In the genomic region with DNA sequence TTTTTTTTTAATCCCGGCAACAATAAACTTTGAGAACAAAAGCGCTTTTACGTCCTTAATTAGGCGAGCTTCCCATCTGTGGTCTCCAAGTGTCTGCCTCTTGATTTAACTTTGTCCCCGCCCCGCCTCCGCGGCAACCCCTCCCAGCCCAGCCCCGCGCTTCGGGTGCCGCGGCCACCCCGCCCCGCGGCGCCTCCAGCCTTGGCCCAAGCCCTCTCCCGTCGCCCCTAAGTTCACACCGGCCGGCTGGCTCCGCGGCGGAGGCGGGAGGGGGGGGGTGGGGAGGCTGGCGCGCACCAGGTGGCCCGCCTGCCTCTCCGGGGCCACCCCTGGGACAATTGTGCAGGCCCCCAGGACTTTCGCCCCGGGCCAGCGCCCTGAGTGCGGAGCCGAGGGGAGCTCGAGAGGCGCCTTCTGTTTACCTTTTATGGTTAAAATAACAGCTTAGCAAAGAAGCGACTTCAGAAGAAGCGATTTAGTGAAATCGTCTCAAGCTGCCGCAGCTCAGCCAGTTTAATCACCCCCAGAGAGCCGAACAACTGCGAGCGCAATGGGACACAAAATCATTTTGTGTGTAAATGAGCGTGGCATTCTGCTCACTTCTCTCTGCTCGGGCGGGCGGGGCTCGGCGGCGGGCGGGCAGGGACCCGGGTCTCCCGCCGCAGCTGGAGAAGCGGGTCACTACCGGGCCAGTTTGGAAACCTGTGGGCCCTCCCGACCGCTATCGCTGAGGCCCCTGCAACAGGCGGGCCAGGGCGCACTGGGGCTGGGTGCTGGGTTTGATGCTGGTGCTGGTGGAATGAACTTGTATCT, we compare ENCODE assay signal across 8 cellular contexts. TPM values are rescaled to one million over a fixed set of nuclear protein-coding genes. Genes with fewer than 3 reads are reported as not detected.
DNase-seq lines count a peak whose midpoint lies in the region; ATAC-seq and TF ChIP-seq lines count a peak whose summit lies in the region.

No MANE protein-coding gene starts in this region.

- H3K36me3 Mint-ChIP-seq in activated T-cell treated with anti-CD3 and anti-CD28 coated beads, Interleukin-2, amount 50 U/mL, for 24 hours (ENCODE audit: low read depth) = no peaks in the 10 kb centered on the region
- peaks cover 19% of the 10 kb centered on the region for H3K36me3 Mint-ChIP-seq in WTC11

- no peaks in the 10 kb centered on the region for H3K9me3 Mint-ChIP-seq in activated T-cell treated with anti-CD3 and anti-CD28 coated beads, Interleukin-2, amount 50 U/mL, for 24 hours
- no peaks in the 10 kb centered on the region for H3K9me3 Mint-ChIP-seq in WTC11

- no peaks in the 10 kb centered on the region for H3F3A ChIP-seq in neural cell (ENCODE audit: insufficient read depth, low read length, poor library complexity, severe bottlenecking)

- H3K4me3 ChIP-seq in fibroblast of pulmonary artery (replicated peaks; ENCODE audit: low read depth, low read length) (peak overlapping the region; percentile 76), neural cell (ENCODE audit: low read length) (peak overlapping the region; percentile 89)

- peak; percentile 14 for ATAC-seq in WTC11

- H3K27me3 Mint-ChIP-seq in activated T-cell treated with anti-CD3 and anti-CD28 coated beads, Interleukin-2, amount 50 U/mL, for 24 hours = peaks cover 51% of the 10 kb centered on the region
- H3K27me3 Mint-ChIP-seq in WTC11 (ENCODE audit: low read depth) = no peaks in the 10 kb centered on the region

- no peaks in the 10 kb centered on the region for H4K20me1 ChIP-seq in neural cell (ENCODE audit: insufficient read depth)

- H3K4me1 Mint-ChIP-seq in activated T-cell treated with anti-CD3 and anti-CD28 coated beads, Interleukin-2, amount 50 U/mL, for 24 hours (ENCODE audit: low read depth) = peaks cover 4% of the 10 kb centered on the region
- H3K4me1 Mint-ChIP-seq in WTC11 = peaks cover 35% of the 10 kb centered on the region

- no peak for TF ChIP-seq EP300 in neural cell (conservative IDR thresholded peaks at IDR 0.05; ENCODE audit: poor library complexity, severe bottlenecking)

- H3K4me3 Mint-ChIP-seq in activated T-cell treated with anti-CD3 and anti-CD28 coated beads, Interleukin-2, amount 50 U/mL, for 24 hours = peak overlapping the region; percentile 77
- H3K4me3 Mint-ChIP-seq in WTC11 = peak overlapping the region; percentile 87

- CTCF ChIA-PET in WTC11 (lab: Charles Lee) = interaction anchor here (0.8 to 4.2 kb wide), 7 partner anchors 15 to 298 kb away, joined by 3 to 43 read pairs (median 6); no protein-coding TSS in a partner anchor

- TF ChIP-seq RAD21 in neural cell (conservative IDR thresholded peaks at IDR 0.05) = no peak

- no peaks in the 10 kb centered on the region for H3K36me3 ChIP-seq in neural cell (ENCODE audit: insufficient read depth, low read length)

- peak overlapping the region; percentile 62 for H3K4me2 ChIP-seq in neural cell (ENCODE audit: low read length)

- H3K79me2 ChIP-seq in neural cell (replicated peaks; ENCODE audit: insufficient read depth, low read length) = no peaks in the 10 kb centered on the region

- peak overlapping the region; percentile 74 for H3K9ac ChIP-seq in neural cell (ENCODE audit: low read length)

- no peak for DNase-seq in activated T-cell treated with anti-CD3 and anti-CD28 coated beads, Interleukin-2, amount 50 U/mL, for 24 hours
- no peak for DNase-seq in activated T-cell treated with anti-CD3 and anti-CD28 coated beads, Interleukin-2, amount 50 U/mL, for 1 hour
- peak; percentile 71 for DNase-seq in WTC11 (ENCODE audit: low spot score)
- peak; percentile 52 for DNase-seq in fibroblast of pulmonary artery (ENCODE audit: low read depth)
- DNase-seq in NCI-H2196 (lab: John Stamatoyannopoulos, UW; ENCODE audit: unreplicated experiment) = no peak
- DNase-seq in A172 (ENCODE audit: low spot score) = no peak
- no peak for DNase-seq in kidney tubule cell (ENCODE audit: low spot score)

- no peak overlapping the region for H3K27ac Mint-ChIP-seq in activated T-cell treated with anti-CD3 and anti-CD28 coated beads, Interleukin-2, amount 50 U/mL, for 24 hours
- peak overlapping the region; percentile 92 for H3K27ac Mint-ChIP-seq in WTC11

- POLR2A ChIA-PET in WTC11 (lab: Charles Lee) = interaction anchor here (0.6 to 3.6 kb wide), 12 partner anchors 19 to 571 kb away, joined by 3 to 22 read pairs (median 3); no protein-coding TSS in a partner anchor

- no peaks in the 10 kb centered on the region for H3K9me2 ChIP-seq in neural cell (ENCODE audit: insufficient read depth, low read length)

- H3K9me3 ChIP-seq in neural cell (ENCODE audit: low read length) = no peaks in the 10 kb centered on the region

- no peak overlapping the region for H3K27ac ChIP-seq in neural cell (ENCODE audit: low read length)

- H3K27me3 ChIP-seq in neural cell (ENCODE audit: insufficient read depth, low read depth, low read length) = no peaks in the 10 kb centered on the region

- TF ChIP-seq CTCF in WTC11 (IDR thresholded peaks at IDR 0.05) (no peak), fibroblast of pulmonary artery (IDR thresholded peaks at IDR 0.05; ENCODE audit: low read length, missing control alignments) (no peak), neural cell (IDR thresholded peaks at IDR 0.05; ENCODE audit: poor library complexity, severe bottlenecking) (no peak)

- no peak overlapping the region for H2AFZ ChIP-seq in neural cell (ENCODE audit: low read depth, low read length)

TF ChIP-seq in WTC11, 78 proteins besides CTCF, POLR2A, EP300 and RAD21 (continues in another document):
- TF ChIP-seq TEAD4 (CRISPR knock-in tag; IDR thresholded peaks at IDR 0.05) = no peak
- TF ChIP-seq NFYB (CRISPR knock-in tag; conservative IDR thresholded peaks at IDR 0.05; ENCODE audit: low read depth) = no peak
- TF ChIP-seq, protein P1, sequence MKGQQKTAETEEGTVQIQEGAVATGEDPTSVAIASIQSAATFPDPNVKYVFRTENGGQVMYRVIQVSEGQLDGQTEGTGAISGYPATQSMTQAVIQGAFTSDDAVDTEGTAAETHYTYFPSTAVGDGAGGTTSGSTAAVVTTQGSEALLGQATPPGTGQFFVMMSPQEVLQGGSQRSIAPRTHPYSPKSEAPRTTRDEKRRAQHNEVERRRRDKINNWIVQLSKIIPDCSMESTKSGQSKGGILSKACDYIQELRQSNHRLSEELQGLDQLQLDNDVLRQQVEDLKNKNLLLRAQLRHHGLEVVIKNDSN (CRISPR knock-in tag; IDR thresholded peaks at IDR 0.05) = 0 out of 2 replicates have a peak, but pooled peaks have one; percentile 11

TF ChIP-seq in neural cell, 6 proteins besides CTCF, POLR2A, EP300 and RAD21:
- TF ChIP-seq TAF1 (IDR thresholded peaks at IDR 0.05; ENCODE audit: low read depth) (no peak), SMC3 (conservative IDR thresholded peaks at IDR 0.05; ENCODE audit: poor library complexity) (no peak), EZH2 (IDR thresholded peaks at IDR 0.05; ENCODE audit: borderline replicate concordance, insufficient read depth, low read length, poor library complexity, severe bottlenecking) (no peak), MXI1 (conservative IDR thresholded peaks at IDR 0.05; ENCODE audit: poor library complexity, severe bottlenecking) (no peak), POLR2AphosphoS5 (IDR thresholded peaks at IDR 0.05) (no peak)
- TF ChIP-seq, protein P2, sequence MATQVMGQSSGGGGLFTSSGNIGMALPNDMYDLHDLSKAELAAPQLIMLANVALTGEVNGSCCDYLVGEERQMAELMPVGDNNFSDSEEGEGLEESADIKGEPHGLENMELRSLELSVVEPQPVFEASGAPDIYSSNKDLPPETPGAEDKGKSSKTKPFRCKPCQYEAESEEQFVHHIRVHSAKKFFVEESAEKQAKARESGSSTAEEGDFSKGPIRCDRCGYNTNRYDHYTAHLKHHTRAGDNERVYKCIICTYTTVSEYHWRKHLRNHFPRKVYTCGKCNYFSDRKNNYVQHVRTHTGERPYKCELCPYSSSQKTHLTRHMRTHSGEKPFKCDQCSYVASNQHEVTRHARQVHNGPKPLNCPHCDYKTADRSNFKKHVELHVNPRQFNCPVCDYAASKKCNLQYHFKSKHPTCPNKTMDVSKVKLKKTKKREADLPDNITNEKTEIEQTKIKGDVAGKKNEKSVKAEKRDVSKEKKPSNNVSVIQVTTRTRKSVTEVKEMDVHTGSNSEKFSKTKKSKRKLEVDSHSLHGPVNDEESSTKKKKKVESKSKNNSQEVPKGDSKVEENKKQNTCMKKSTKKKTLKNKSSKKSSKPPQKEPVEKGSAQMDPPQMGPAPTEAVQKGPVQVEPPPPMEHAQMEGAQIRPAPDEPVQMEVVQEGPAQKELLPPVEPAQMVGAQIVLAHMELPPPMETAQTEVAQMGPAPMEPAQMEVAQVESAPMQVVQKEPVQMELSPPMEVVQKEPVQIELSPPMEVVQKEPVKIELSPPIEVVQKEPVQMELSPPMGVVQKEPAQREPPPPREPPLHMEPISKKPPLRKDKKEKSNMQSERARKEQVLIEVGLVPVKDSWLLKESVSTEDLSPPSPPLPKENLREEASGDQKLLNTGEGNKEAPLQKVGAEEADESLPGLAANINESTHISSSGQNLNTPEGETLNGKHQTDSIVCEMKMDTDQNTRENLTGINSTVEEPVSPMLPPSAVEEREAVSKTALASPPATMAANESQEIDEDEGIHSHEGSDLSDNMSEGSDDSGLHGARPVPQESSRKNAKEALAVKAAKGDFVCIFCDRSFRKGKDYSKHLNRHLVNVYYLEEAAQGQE (IDR thresholded peaks at IDR 0.05; ENCODE audit: borderline replicate concordance) = no peak
TF ChIP-seq in neural cell: peak in this region for 0.

RNA-seq across cellular contexts. Expression of a gene that starts 1.4 kb away (rescaled TPM):
- 32.7 to 41.5 TPM (median 35.5 TPM) in 3 replicates for total RNA-seq in WTC11 (2021)
- 67.9 and 93.6 TPM in 2 replicates for polyA plus RNA-seq in neural cell
- polyA minus RNA-seq in neural cell = 64.8 and 80.3 TPM in 2 replicates
- total RNA-seq in A172 (2014; rRNA removed; shearing (Covaris generic)) = 4.6 and 7.8 TPM in 2 replicates

Comparison
In these comparisons a context has a peak if more than half of its experiments do, and no peak if none do; other contexts are left out.
1. DNase-seq: peak in WTC11 (single experiment) and fibroblast of pulmonary artery (single experiment); none in activated T-cell treated with anti-CD3 and anti-CD28 coated beads, Interleukin-2, amount 50 U/mL, for 24 hours (single experiment), activated T-cell treated with anti-CD3 and anti-CD28 coated beads, Interleukin-2, amount 50 U/mL, for 1 hour (single experiment), NCI-H2196 (single experiment), A172 (single experiment) and kidney tubule cell (single experiment).